ENCODE assay signal across 8 cellular contexts in genomic region chr1:24201941-24202440, GRCh38. TPM values are rescaled to one million over a fixed set of nuclear protein-coding genes. Genes with fewer than 3 reads are reported as not detected.
DNase-seq lines count a peak whose midpoint lies in the region; ATAC-seq and TF ChIP-seq lines count a peak whose summit lies in the region.

No MANE protein-coding gene starts in this region.

- WGBS in adrenal gland, 4 donors, result 39 to 57% (median 54%) methylated on average over 5 of the region's 5 CpGs

- no peaks in the 10 kb centered on the region for H3K36me3 ChIP-seq in SJSA1
- no peaks in the 10 kb centered on the region for H3K36me3 ChIP-seq in adrenal gland (replicated peaks in 1 of 2)

- H3K9me3 ChIP-seq in SJSA1 (replicated peaks) (no peaks in the 10 kb centered on the region), adrenal gland (replicated peaks in 1 of 3) (no peaks in the 10 kb centered on the region)

- DNase-seq in DMS79 treated with DMSO at 0.1 percent for 48 hours (lab: John Stamatoyannopoulos, UW), result peak; percentile 70
- DNase-seq in SJSA1 (ENCODE audit: low read depth in 1 of 2, low spot score in 2 of 2), result peak; percentile 84 to 87
- DNase-seq in adrenal gland, result peak; percentile 73 to 96 (median 87)
- DNase-seq in Right ventricle myocardium superior, result peak; percentile 71
- peak; percentile 91 for DNase-seq in pons (ENCODE audit: low spot score)

- H3K4me1 ChIP-seq in SJSA1 (replicated peaks), result peaks cover 10% of the 10 kb centered on the region
- no peaks in the 10 kb centered on the region for H3K4me1 ChIP-seq in adrenal gland (replicated peaks in 1 of 2)

- H3K27me3 ChIP-seq in SJSA1 (replicated peaks) (no peaks in the 10 kb centered on the region), adrenal gland (no peaks in the 10 kb centered on the region)

- intact Hi-C loops in adrenal gland (cut with DNase I) (loop anchor here (2.0 to 10.0 kb wide), 4 partner anchors 185 to 433 kb away; no protein-coding TSS in a partner anchor), Right ventricle myocardium superior (cut with DNase I) (loop anchor here (1.0 kb wide), 1 partner anchor 190 kb away; no protein-coding TSS in a partner anchor)

- ATAC-seq in Right ventricle myocardium superior (ENCODE audit: poor library complexity) (peak; percentile 81), GM18870 (IDR thresholded peaks at IDR 0.05; ENCODE audit: unreplicated experiment) (no peak), HG02571 (IDR thresholded peaks at IDR 0.05; ENCODE audit: unreplicated experiment) (no peak)

- TF ChIP-seq POLR2A in adrenal gland (IDR thresholded peaks at IDR 0.05), result no peak

- no peak overlapping the region for H3K4me3 ChIP-seq in SJSA1
- no peak overlapping the region for H3K4me3 ChIP-seq in adrenal gland

- TF ChIP-seq CTCF in LNCAP (IDR thresholded peaks at IDR 0.05) (peak; percentile 64), adrenal gland (IDR thresholded peaks at IDR 0.05) (peak; percentile 62 to 88 (median 85))

- H3K27ac ChIP-seq in SJSA1, result no peak overlapping the region
- H3K27ac ChIP-seq in adrenal gland, result no peak overlapping the region

RNA-seq across cellular contexts. Expression of gene IFNLR1, which starts 14.9 kb away (rescaled TPM):
- 0.06 TPM in 1 of 2 replicates, not detected in the other for total RNA-seq in SJSA1 (2014; rRNA removed; shearing (Covaris generic))
- total RNA-seq in adrenal gland, result 10 to 100 TPM in 1 of 8 donors, 1 to 10 TPM in 7; 2.0 to 11.5 (median 4.3) TPM
- polyA plus RNA-seq in adrenal gland, result 1 to 10 TPM; 1.8 to 4.0 (median 2.7) TPM
- 2.8 TPM for total RNA-seq in Right ventricle myocardium superior

RNA-seq across cellular contexts. Expression of gene IL22RA1, which starts 59.1 kb away (rescaled TPM):
- total RNA-seq in SJSA1 (2014; rRNA removed; shearing (Covaris generic)), result 1.1 TPM in 1 of 2 replicates, not detected in the other
- total RNA-seq in adrenal gland, result under 1 TPM in 6 of 8 donors, not detected in 2; 0.18 to 0.76 (median 0.41) TPM
- under 1 TPM; 0.13 to 0.73 (median 0.24) TPM for polyA plus RNA-seq in adrenal gland
- 0.16 TPM for total RNA-seq in Right ventricle myocardium superior
